ENCODE assay signal across 14 cellular contexts in the genomic region with DNA sequence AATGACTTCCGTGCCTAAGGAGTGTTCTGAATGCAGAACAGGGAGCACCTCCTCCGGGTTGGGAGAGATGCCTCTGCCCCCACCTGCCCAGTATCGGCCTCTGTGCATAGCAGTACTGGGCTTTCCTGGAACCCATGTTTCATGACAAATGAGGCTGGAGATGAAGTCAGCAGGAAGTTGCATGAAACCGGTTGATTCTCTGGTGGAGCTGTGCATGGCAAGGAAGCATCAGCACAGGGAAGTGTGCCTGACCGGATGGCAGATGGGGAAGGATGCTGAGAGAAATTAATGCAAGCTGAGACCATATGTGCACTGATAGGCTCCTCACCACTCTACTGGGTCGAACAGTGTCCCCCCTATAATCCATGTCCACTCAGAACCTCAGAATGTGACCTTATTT.
"Had no signal": no experiment of that assay in that cellular context is flagged by ENCODE, and none has a peak within 500 bp of the region (broad histone marks: within the 10 kb centered on the region; RNA-seq: fewer than 3 reads in every experiment).

No MANE protein-coding gene starts in this region.

- H3K27ac Mint-ChIP-seq: activated CD4-positive, alpha-beta T cell treated with anti-CD3 and anti-CD28 coated beads for 36 hours; activated naive CD8-positive, alpha-beta T cell; endodermal cell; natural killer cell treated with Interleukin-12 subunit alpha and Interleukin-12 subunit beta and Interleukin-15 and Interleukin-18, amount 100 ng/mL, for 72 hours; stimulated activated naive B cell treated with anti-CD40 and anti-IgM and Interleukin-4, amounts not matched to agents 10 μg/mL and 1 μg/mL and 100 μg/mL, for 72 hours; WTC11 had no signal

- H3K27ac ChIP-seq: dorsolateral prefrontal cortex, epithelial cell of prostate, parathyroid adenoma, tibial artery had no signal

- H3K4me1 ChIP-seq: parathyroid adenoma, tibial artery had no signal

- H3K9me3 Mint-ChIP-seq: endodermal cell; natural killer cell treated with Interleukin-12 subunit alpha and Interleukin-12 subunit beta and Interleukin-15 and Interleukin-18, amount 100 ng/mL, for 72 hours; stimulated activated naive B cell treated with anti-CD40 and anti-IgM and Interleukin-4, amounts not matched to agents 10 μg/mL and 1 μg/mL and 100 μg/mL, for 72 hours had no signal

- H3K79me2 ChIP-seq: parathyroid adenoma had no signal

- H3K27me3 ChIP-seq: dorsolateral prefrontal cortex had no signal

- DNase-seq: activated CD4-positive, alpha-beta T cell treated with anti-CD3 and anti-CD28 coated beads for 36 hours; activated CD4-positive, alpha-beta T cell treated with anti-CD3 and anti-CD28 coated beads, Interleukin-2, amount 50 U/mL, for 48 hours; endodermal cell; foreskin fibroblast; stimulated activated naive B cell treated with anti-CD40 and anti-IgM and Interleukin-4, amounts not matched to agents 10 μg/mL and 1 μg/mL and 100 μg/mL, for 72 hours; T-helper 2 cell; tibial artery had no signal

- H3K36me3 Mint-ChIP-seq: activated naive CD8-positive, alpha-beta T cell; natural killer cell treated with Interleukin-12 subunit alpha and Interleukin-12 subunit beta and Interleukin-15 and Interleukin-18, amount 100 ng/mL, for 72 hours; stimulated activated naive B cell treated with anti-CD40 and anti-IgM and Interleukin-4, amounts not matched to agents 10 μg/mL and 1 μg/mL and 100 μg/mL, for 72 hours; WTC11 had no signal

- ATAC-seq: activated CD4-positive, alpha-beta T cell treated with anti-CD3 and anti-CD28 coated beads for 36 hours; stimulated activated naive B cell treated with anti-CD40 and anti-IgM and Interleukin-4, amounts not matched to agents 10 μg/mL and 1 μg/mL and 100 μg/mL, for 72 hours; WTC11 had no signal

- H3K9me3 ChIP-seq: tibial artery had no signal

- H3K27me3 Mint-ChIP-seq: activated naive CD8-positive, alpha-beta T cell; stimulated activated naive B cell treated with anti-CD40 and anti-IgM and Interleukin-4, amounts not matched to agents 10 μg/mL and 1 μg/mL and 100 μg/mL, for 72 hours had no signal

- H3K4me3 ChIP-seq: dorsolateral prefrontal cortex, lung, tibial artery had no signal

- H3K4me3 Mint-ChIP-seq: activated CD4-positive, alpha-beta T cell treated with anti-CD3 and anti-CD28 coated beads for 36 hours; activated naive CD8-positive, alpha-beta T cell; endodermal cell; natural killer cell treated with Interleukin-12 subunit alpha and Interleukin-12 subunit beta and Interleukin-15 and Interleukin-18, amount 100 ng/mL, for 72 hours; stimulated activated naive B cell treated with anti-CD40 and anti-IgM and Interleukin-4, amounts not matched to agents 10 μg/mL and 1 μg/mL and 100 μg/mL, for 72 hours; WTC11 had no signal

- H2AFZ ChIP-seq: parathyroid adenoma had no signal

- H3K36me3 ChIP-seq: tibial artery had no signal
